ENCODE assay signal across 16 cellular contexts in the genomic region with DNA sequence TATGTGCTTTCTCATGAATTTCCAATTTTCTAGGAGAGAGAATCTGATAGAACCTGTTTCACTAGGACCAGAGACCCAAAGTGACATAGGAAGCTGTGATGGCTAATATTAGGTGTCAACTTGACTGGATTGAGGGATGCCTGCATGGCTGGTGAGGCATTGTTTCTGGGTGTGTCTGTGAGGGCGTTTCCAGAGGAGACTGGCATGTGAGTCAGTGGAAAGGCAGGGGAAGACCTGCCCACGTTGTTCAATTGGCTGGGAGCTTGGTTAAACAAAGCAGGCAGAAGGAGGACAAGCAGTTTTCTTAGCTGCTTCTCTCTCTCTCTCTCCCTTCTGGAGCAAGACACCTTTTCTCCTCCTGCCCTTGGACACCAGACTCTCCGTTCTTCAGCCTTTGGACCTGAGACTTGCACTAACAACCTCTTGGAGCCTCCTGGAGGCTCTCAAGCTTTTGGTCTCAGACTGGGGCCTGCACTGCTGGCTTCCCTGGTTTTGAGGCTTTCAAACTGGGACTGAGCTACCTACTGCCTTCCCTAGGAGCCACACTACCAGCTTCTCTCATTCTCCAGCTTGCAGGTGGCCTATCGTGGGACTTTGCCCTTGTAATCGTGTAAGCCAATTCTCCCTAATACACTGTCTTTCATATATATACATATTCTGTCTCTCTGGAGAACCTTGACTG.
A peak's percentile ranks its signal among the peaks of the same experiment; 100 is the strongest.
DNase-seq lines count a peak whose midpoint lies in the region; ATAC-seq, FAIRE-seq and TF ChIP-seq lines count a peak whose summit lies in the region.
"Had no signal": no experiment of that assay in that cellular context is flagged by ENCODE, and none has a peak within 500 bp of the region (broad histone marks: within the 10 kb centered on the region; RNA-seq: fewer than 3 reads in every experiment).

No MANE protein-coding gene starts in this region.

- BruUV-seq in K562 (replicated peaks; lab: Mats Ljungman, UMichigan): no TSS peak

- intact Hi-C loops in K562 (cut with micrococcal nuclease): no loop called here

- TF ChIP-seq RAD21 in K562 (CRISPR knock-in tag; conservative IDR thresholded peaks at IDR 0.05 in 1 of 2, IDR thresholded peaks at IDR 0.05 in 1 of 2): no peak

- H2BK15ac ChIP-seq in mesendoderm (replicated peaks; ENCODE audit: low read depth): no peak overlapping the region

- H3K4me3 ChIP-seq in K562 (no peak overlapping the region), mesendoderm (ENCODE audit: low read length) (no peak overlapping the region)
- H3K4me3 ChIP-seq: SJCRH30 had no signal

- no peak overlapping the region for H3K4me2 ChIP-seq in K562 (ENCODE audit: insufficient read depth, low read length)
- no peak overlapping the region for H3K4me2 ChIP-seq in mesendoderm (ENCODE audit: low read length)

- POLR2A ChIA-PET in K562 (lab: Yijun Ruan, JAX): interaction anchor here (1.0 to 1.2 kb wide), 3 partner anchors 12 to 16 kb away, joined by 3 to 4 read pairs (median 3); no protein-coding TSS in a partner anchor

- H3K9me1 ChIP-seq in K562 (ENCODE audit: control insufficient read depth, insufficient read depth, low read length): no peaks in the 10 kb centered on the region

- H3K79me2 ChIP-seq in K562 (ENCODE audit: control insufficient read depth, insufficient read depth, low read length) (no peaks in the 10 kb centered on the region), mesendoderm (ENCODE audit: control insufficient read depth, insufficient read depth, low read length) (no peaks in the 10 kb centered on the region)

- H2AFZ ChIP-seq in K562 (ENCODE audit: low read depth, low read length): peak overlapping the region; percentile 37

- TF ChIP-seq EP300 in K562 (IDR thresholded peaks at IDR 0.05; ENCODE audit: low read length): no peak

- no peak overlapping the region for H3K18ac ChIP-seq in mesendoderm (ENCODE audit: low read length)

- H3K9ac ChIP-seq in K562 (ENCODE audit: insufficient read depth in 1 of 2, low read depth in 2 of 2, low read length in 2 of 2) (no peak overlapping the region), mesendoderm (ENCODE audit: low read length) (no peak overlapping the region)

- H2AK5ac ChIP-seq in mesendoderm (ENCODE audit: low read length): no peak overlapping the region

- ATAC-seq in K562 (no peak; the same call in 1 of the 3 replicates), GM18502 (IDR thresholded peaks at IDR 0.05; ENCODE audit: poor library complexity, unreplicated experiment) (no peak), HG03039 (IDR thresholded peaks at IDR 0.05; ENCODE audit: unreplicated experiment) (no peak)

- H3K27me3 ChIP-seq in K562 (ENCODE audit: control insufficient read depth in 2 of 2, insufficient read depth in 2 of 2, low read length in 2 of 2) (no peaks in the 10 kb centered on the region), mesendoderm (ENCODE audit: insufficient read depth, low read length, poor library complexity) (no peaks in the 10 kb centered on the region)
- H3K27me3 ChIP-seq: SJCRH30 had no signal

- TF ChIP-seq POLR2A in K562 (conservative IDR thresholded peaks at IDR 0.05): no peak

- no peak overlapping the region for H3K23ac ChIP-seq in mesendoderm (ENCODE audit: low read length)

- CTCF ChIA-PET in K562 (lab: Yijun Ruan, JAX; ENCODE audit: low intra/inter-chr PET ratio): no interaction called here

- H4K20me1 ChIP-seq in K562 (replicated peaks; ENCODE audit: control insufficient read depth, insufficient read depth, low read length): no peaks in the 10 kb centered on the region

- H4K8ac ChIP-seq in mesendoderm (ENCODE audit: low read depth, low read length): no peak overlapping the region

- H2BK5ac ChIP-seq in mesendoderm (ENCODE audit: low read length): no peak overlapping the region

- no peaks in the 10 kb centered on the region for H3K36me3 ChIP-seq in K562 (ENCODE audit: control insufficient read depth, insufficient read depth, low read length)
- no peaks in the 10 kb centered on the region for H3K36me3 ChIP-seq in mesendoderm (ENCODE audit: control insufficient read depth, insufficient read depth, low read length)
- H3K36me3 ChIP-seq: SJCRH30 had no signal

- 35% methylated on average over 5 of the region's 5 CpGs for WGBS in K562 (ENCODE audit: insufficient coverage, low coverage, missing lambda C conversion rate)
- WGBS in mesendoderm (ENCODE audit: extremely low coverage, insufficient coverage, low lambda C conversion rate): no CpG with 5 or more reads among the region's 5 CpGs

- H3K4ac ChIP-seq in mesendoderm (ENCODE audit: low read depth, low read length): no peak overlapping the region

- H3K56ac ChIP-seq in mesendoderm (ENCODE audit: low read length): no peak overlapping the region

- H2BK120ac ChIP-seq in mesendoderm (ENCODE audit: low read depth, low read length): no peak overlapping the region

- H3K79me1 ChIP-seq in mesendoderm (ENCODE audit: low read length): no peaks in the 10 kb centered on the region

- TF ChIP-seq CTCF in C4-2B (conservative IDR thresholded peaks at IDR 0.05) (no peak), K562 (IDR thresholded peaks at IDR 0.05 in 2 of 3, conservative IDR thresholded peaks at IDR 0.05 in 1 of 3; ENCODE audit: insufficient read depth in 2 of 3, low read depth in 1 of 3, low read length in 3 of 3) (no peak)

- in situ Hi-C loops in K562 (cut with MboI): no loop called here

- peak; percentile 71 for DNase-seq in HPDE6-E6E7 (ENCODE audit: extremely low spot score)
- peak in 1 of 4 experiments; percentile 7 for DNase-seq in K562 (ENCODE audit: extremely low read depth in 1 of 4, low spot score in 3 of 4)
- DNase-seq in mesendoderm: peak; percentile 31
- no peak for DNase-seq in AML-193 (lab: John Stamatoyannopoulos, UW)
- no peak for DNase-seq in retina
- DNase-seq: GF-D8; midbrain; NCI-H1105; NCI-H510A treated with DMSO at 0.1 percent for 48 hours; SJCRH30; stimulated activated CD4-positive, alpha-beta T cell treated with anti-CD3 and anti-CD28 coated beads, Interleukin-4, amount 100 ng/mL, for 4 hours; stimulated activated naive CD4-positive, alpha-beta T cell treated with Interleukin-2 at 50 U/mL for 16 hours had no signal

- H3K27ac ChIP-seq in C4-2B (peak overlapping the region; percentile 18; the same call in 1 of the 2 replicates), K562 (ENCODE audit: extremely low read depth, low read depth, low read length) (no peak overlapping the region), mesendoderm (ENCODE audit: low read depth, low read length) (no peak overlapping the region)
- H3K27ac ChIP-seq: HL-60, SJCRH30 had no signal

- H4K5ac ChIP-seq in mesendoderm (ENCODE audit: low read length): no peak overlapping the region

- peaks cover 0 to 1% of the 10 kb centered on the region in 2 experiments; a peak in 1 of 5 replicates for H3K4me1 ChIP-seq in K562 (replicated peaks in 1 of 2; ENCODE audit: control insufficient read depth in 2 of 2, insufficient read depth in 2 of 2, low read length in 2 of 2)
- no peaks in the 10 kb centered on the region for H3K4me1 ChIP-seq in mesendoderm (ENCODE audit: control insufficient read depth, low read depth, low read length)
- H3K4me1 ChIP-seq: SJCRH30 had no signal

- FAIRE-seq in K562 (lab: Jason Lieb, UNC): no peak

- H3K9me3 ChIP-seq in K562 (replicated peaks; ENCODE audit: control insufficient read depth, insufficient read depth, low read depth, low read length): no peaks in the 10 kb centered on the region; the same call in 1 of the 2 replicates
- H3K9me3 ChIP-seq: SJCRH30 had no signal

TF ChIP-seq in K562, 482 proteins besides CTCF, POLR2A, EP300 and RAD21 (continues in another document):
- TF ChIP-seq KLF13 (tag; IDR thresholded peaks at IDR 0.05; ENCODE audit: borderline replicate concordance, low read depth) (no peak), DEAF1 (CRISPR knock-in tag; IDR thresholded peaks at IDR 0.05) (no peak), CHD4 (IDR thresholded peaks at IDR 0.05; ENCODE audit: insufficient read depth, insufficient replicate concordance, low read depth, low read length, poor library complexity, severe bottlenecking) (no peak)

Comparison
In these comparisons a context has a peak if more than half of its experiments do, and no peak if none do; other contexts are left out.
1. DNase-seq: peak in HPDE6-E6E7 (single experiment) and mesendoderm (single experiment); none in AML-193 (0 of 2) and retina (single experiment).